Comparison of ENCODE assay signal across 9 cellular contexts in genomic region chr1:111203681-111204210, GRCh38. TPM values are rescaled to one million over a fixed set of nuclear protein-coding genes. Genes with fewer than 3 reads are reported as not detected.
A peak's percentile ranks its signal among the peaks of the same experiment; 100 is the strongest.
DNase-seq lines count a peak whose midpoint lies in the region; ATAC-seq and FAIRE-seq lines count a peak whose summit lies in the region.
"Had no signal": no experiment of that assay in that cellular context is flagged by ENCODE, and none has a peak within 500 bp of the region (broad histone marks: within the 10 kb centered on the region; RNA-seq: fewer than 3 reads in every experiment).

No MANE protein-coding gene starts in this region.

- peak overlapping the region; percentile 76 for H3K27ac Mint-ChIP-seq in central memory CD8-positive, alpha-beta T cell (ENCODE audit: low read depth)
- H3K27ac Mint-ChIP-seq in memory B cell, result peak overlapping the region; percentile 86

- ATAC-seq in GM21723 (IDR thresholded peaks at IDR 0.05; ENCODE audit: unreplicated experiment), result peak; percentile 59
- ATAC-seq in central memory CD8-positive, alpha-beta T cell (replicated peaks; ENCODE audit: extremely low read depth, poor library complexity, severe bottlenecking), result peak; percentile 67
- ATAC-seq in memory B cell (ENCODE audit: low read depth), result peak; percentile 75

- no peaks in the 10 kb centered on the region for H3K9me3 Mint-ChIP-seq in central memory CD8-positive, alpha-beta T cell
- no peaks in the 10 kb centered on the region for H3K9me3 Mint-ChIP-seq in memory B cell

- peaks cover 29% of the 10 kb centered on the region for H3K36me3 Mint-ChIP-seq in central memory CD8-positive, alpha-beta T cell (ENCODE audit: insufficient read depth)
- peaks cover 6% of the 10 kb centered on the region for H3K36me3 Mint-ChIP-seq in memory B cell

- H3K4me1 Mint-ChIP-seq in central memory CD8-positive, alpha-beta T cell, result peaks cover 64% of the 10 kb centered on the region
- peaks cover 51% of the 10 kb centered on the region for H3K4me1 Mint-ChIP-seq in memory B cell

- no peaks in the 10 kb centered on the region for H3K27me3 Mint-ChIP-seq in central memory CD8-positive, alpha-beta T cell
- no peaks in the 10 kb centered on the region for H3K27me3 Mint-ChIP-seq in memory B cell

- H3K4me3 Mint-ChIP-seq in central memory CD8-positive, alpha-beta T cell, result peak overlapping the region; percentile 99
- H3K4me3 Mint-ChIP-seq in memory B cell, result peak overlapping the region; percentile 86

- FAIRE-seq in urothelium cell line (lab: Jason Lieb, UNC), result no peak
- FAIRE-seq: colon had no signal

- DNase-seq in GDM1 (lab: John Stamatoyannopoulos, UW) (peak; percentile 93), M059J (ENCODE audit: low read depth) (peak; percentile 80), memory B cell (ENCODE audit: low spot score in 2 of 2) (peak; percentile 56 to 65), urothelium cell line (ENCODE audit: low spot score) (no peak)
- peak; percentile 43 to 80 (median 58) for DNase-seq in activated CD4-positive, CD25-positive, alpha-beta regulatory T cell (lab: John Stamatoyannopoulos, UW)
- DNase-seq in central memory CD8-positive, alpha-beta T cell (ENCODE audit: low spot score in 2 of 2), result peak; percentile 55 to 71
- peak; percentile 78 to 86 for DNase-seq in stimulated activated CD8-positive, alpha-beta memory T cell treated with anti-CD3 and anti-CD28 coated beads, Interleukin-2, amount 100 ng/mL, for 48 hours (ENCODE audit: low read depth in 2 of 2)

RNA-seq across cellular contexts. Expression of gene DENND2D, which starts 3.3 kb away (rescaled TPM):
- 4.3 and 10.2 TPM in 2 replicates for total RNA-seq in M059J (2014; rRNA removed; shearing (Covaris generic))

RNA-seq across cellular contexts. Expression of gene CHI3L2, which starts 23.8 kb away (rescaled TPM):
- total RNA-seq in M059J (2014; rRNA removed; shearing (Covaris generic)), result 0.15 and 0.37 TPM in 2 replicates
